1 cellular context compared by ENCODE assay signal in the genomic region with DNA sequence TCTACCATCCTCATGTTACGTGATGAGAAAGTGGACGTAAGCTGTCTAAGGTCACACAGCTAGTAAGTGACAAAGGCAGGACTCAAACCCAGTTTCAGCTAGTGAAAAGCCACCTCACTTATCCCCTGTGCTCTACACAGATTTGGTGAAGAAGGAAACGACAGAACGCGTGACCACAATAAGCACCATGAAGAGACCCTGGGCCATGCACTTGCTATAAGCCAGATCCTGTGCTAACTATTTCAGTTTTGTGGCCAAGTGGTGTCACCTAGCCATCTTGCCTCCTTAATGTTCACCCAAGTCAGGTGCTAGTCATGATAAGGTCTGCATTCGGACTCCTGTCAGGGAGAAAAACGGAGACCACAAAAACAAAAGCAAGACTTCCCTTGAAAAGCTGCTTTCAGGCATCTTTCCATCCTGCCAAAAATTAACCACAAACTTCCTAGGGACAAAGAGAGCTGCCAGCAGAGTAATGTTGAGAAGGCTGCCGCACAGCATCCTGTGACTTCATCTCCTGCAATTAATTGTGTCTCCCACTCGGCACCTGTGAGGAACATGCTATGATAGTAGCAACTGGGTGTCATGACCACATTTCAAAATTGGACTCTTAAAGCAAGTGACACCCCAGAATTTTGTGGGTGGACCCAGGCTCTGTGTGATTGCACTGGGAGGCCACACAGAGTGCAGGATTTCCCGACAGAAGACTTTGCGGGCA.
TF ChIP-seq lines count a peak whose summit lies in the region.

No MANE protein-coding gene starts in this region.

TF ChIP-seq in IMR-90, 13 proteins besides CTCF, POLR2A, EP300 and RAD21:
- TF ChIP-seq SMC3 (IDR thresholded peaks at IDR 0.05; ENCODE audit: low read depth, low read length): no peak
- TF ChIP-seq RCOR1 (IDR thresholded peaks at IDR 0.05; ENCODE audit: insufficient replicate concordance, low read length): no peak
- TF ChIP-seq, protein P1, sequence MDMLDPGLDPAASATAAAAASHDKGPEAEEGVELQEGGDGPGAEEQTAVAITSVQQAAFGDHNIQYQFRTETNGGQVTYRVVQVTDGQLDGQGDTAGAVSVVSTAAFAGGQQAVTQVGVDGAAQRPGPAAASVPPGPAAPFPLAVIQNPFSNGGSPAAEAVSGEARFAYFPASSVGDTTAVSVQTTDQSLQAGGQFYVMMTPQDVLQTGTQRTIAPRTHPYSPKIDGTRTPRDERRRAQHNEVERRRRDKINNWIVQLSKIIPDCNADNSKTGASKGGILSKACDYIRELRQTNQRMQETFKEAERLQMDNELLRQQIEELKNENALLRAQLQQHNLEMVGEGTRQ (IDR thresholded peaks at IDR 0.05; ENCODE audit: low read depth, low read length): no peak
- TF ChIP-seq MXI1 (IDR thresholded peaks at IDR 0.05; ENCODE audit: borderline replicate concordance, low read depth, low read length): no peak
- TF ChIP-seq CEBPB (IDR thresholded peaks at IDR 0.05; ENCODE audit: low read depth, low read length): no peak
- no peak for TF ChIP-seq BHLHE40 (IDR thresholded peaks at IDR 0.05; ENCODE audit: low read depth, low read length)
- no peak for TF ChIP-seq FOS (IDR thresholded peaks at IDR 0.05; ENCODE audit: low read depth, low read length)
- no peak for TF ChIP-seq MAZ (IDR thresholded peaks at IDR 0.05; ENCODE audit: borderline replicate concordance, low read depth, low read length)
- TF ChIP-seq RFX5 (IDR thresholded peaks at IDR 0.05; ENCODE audit: low read depth, low read length): no peak
- no peak for TF ChIP-seq NFE2L2 (IDR thresholded peaks at IDR 0.05; ENCODE audit: low read depth, low read length)
- no peak for TF ChIP-seq MAFK (IDR thresholded peaks at IDR 0.05; ENCODE audit: low read depth, low read length)
- no peak for TF ChIP-seq ELK1 (IDR thresholded peaks at IDR 0.05; ENCODE audit: borderline replicate concordance, low read depth, low read length)
- TF ChIP-seq CHD1 (IDR thresholded peaks at IDR 0.05; ENCODE audit: low read depth, low read length): no peak
